Comparison of ENCODE assay signal across 1 cellular context in the genomic region with DNA sequence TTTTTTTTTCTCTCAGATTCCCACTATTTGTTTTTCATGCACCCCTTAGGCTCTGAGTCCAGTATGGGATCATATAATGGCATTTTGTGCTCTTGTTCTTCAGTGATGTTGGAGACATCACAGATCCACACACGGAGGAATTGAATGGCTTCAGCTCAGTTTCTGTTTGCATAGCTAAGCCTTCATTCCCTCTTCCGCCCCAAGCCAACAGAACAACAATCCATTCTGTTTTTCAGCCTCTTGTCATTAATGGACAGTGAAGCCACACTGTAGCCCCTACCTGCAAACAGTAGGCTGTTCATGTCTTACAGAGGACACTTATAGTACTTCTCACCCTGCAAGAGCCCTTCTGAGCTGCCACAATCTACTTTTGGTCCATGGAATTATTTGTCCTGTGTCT.
TF ChIP-seq lines count a peak whose summit lies in the region.

No MANE protein-coding gene starts in this region.

TF ChIP-seq in endothelial cell of umbilical vein, 7 proteins besides CTCF, POLR2A, EP300 and RAD21:
- TF ChIP-seq MYC (IDR thresholded peaks at IDR 0.05; ENCODE audit: low read depth, low read length) = no peak
- TF ChIP-seq GATA2 (IDR thresholded peaks at IDR 0.05; ENCODE audit: insufficient read depth, insufficient read length, low read depth, low read length) = no peak
- TF ChIP-seq POLR2AphosphoS5 (IDR thresholded peaks at IDR 0.05; ENCODE audit: insufficient read depth, low read depth, low read length) = no peak
- TF ChIP-seq JUN (IDR thresholded peaks at IDR 0.05; ENCODE audit: borderline replicate concordance, insufficient read depth, insufficient read length, low read depth) = no peak
- TF ChIP-seq FOS (IDR thresholded peaks at IDR 0.05; ENCODE audit: borderline replicate concordance, insufficient read depth, low read length) = no peak
- TF ChIP-seq EZH2 (IDR thresholded peaks at IDR 0.05; ENCODE audit: borderline replicate concordance, low read depth, low read length, severe bottlenecking) = no peak
- TF ChIP-seq, protein P1, sequence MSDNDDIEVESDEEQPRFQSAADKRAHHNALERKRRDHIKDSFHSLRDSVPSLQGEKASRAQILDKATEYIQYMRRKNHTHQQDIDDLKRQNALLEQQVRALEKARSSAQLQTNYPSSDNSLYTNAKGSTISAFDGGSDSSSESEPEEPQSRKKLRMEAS (IDR thresholded peaks at IDR 0.05; ENCODE audit: insufficient read depth, insufficient read length) = no peak
